Comparison of ENCODE assay signal across 24 cellular contexts in the genomic region with DNA sequence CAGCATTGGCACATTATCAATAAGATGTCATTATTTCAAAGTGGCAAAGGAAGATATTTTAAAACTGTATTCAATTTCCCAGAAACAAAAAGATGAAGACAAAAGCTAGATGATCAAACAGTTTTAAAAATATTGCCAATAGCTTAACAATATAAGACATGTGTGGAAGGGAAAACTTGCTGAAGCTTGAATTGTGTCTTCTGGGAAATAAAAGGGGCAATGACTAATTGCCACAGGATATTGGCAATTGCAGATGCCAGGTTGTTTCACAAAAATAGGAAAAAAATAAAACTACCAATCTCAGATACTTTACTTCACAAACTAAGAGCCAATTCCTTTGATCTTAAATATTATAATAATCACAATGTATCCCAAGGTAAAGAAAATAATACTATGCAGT.
"Had no signal": no experiment of that assay in that cellular context is flagged by ENCODE, and none has a peak within 500 bp of the region (broad histone marks: within the 10 kb centered on the region; RNA-seq: fewer than 3 reads in every experiment).

No MANE protein-coding gene starts in this region.

- H3K4me3 ChIP-seq: esophagus muscularis mucosa, heart left ventricle, lung, neural progenitor cell, spleen, testis, vagina had no signal

- H3K4me2 ChIP-seq: neural progenitor cell had no signal

- H3K4me1 ChIP-seq: esophagus muscularis mucosa, heart left ventricle, neural progenitor cell, spleen, testis, vagina had no signal

- ATAC-seq: activated CD4-positive, alpha-beta T cell treated with anti-CD3 and anti-CD28 coated beads for 36 hours; activated T-cell treated with anti-CD3 and anti-CD28 coated beads, Interleukin-2, amount 50 U/mL, for 4 hours; heart left ventricle; left lobe of liver; naive thymus-derived CD8-positive, alpha-beta T cell; sciatic nerve; T-cell had no signal

- DNase-seq: activated B cell treated with CpG ODN at 0.5 μM for 24 hours; activated CD4-positive, alpha-beta T cell treated with anti-CD3 and anti-CD28 coated beads for 36 hours; activated CD4-positive, alpha-beta T cell treated with anti-CD3 and anti-CD28 coated beads, Interleukin-2, amount 50 U/mL, for 4 hours; activated CD8-positive, alpha-beta memory T cell treated with anti-CD3 and anti-CD28 coated beads, Interleukin-2, amount 50 U/mL, for 48 hours; activated naive CD4-positive, alpha-beta T cell; activated naive CD8-positive, alpha-beta T cell treated with anti-CD3 and anti-CD28 coated beads for 36 hours; activated T-cell treated with anti-CD3 and anti-CD28 coated beads, Interleukin-2, amount 50 U/mL, for 4 hours; cortex of kidney; effector CD8-positive, alpha-beta T cell; heart left ventricle; kidney; naive thymus-derived CD8-positive, alpha-beta T cell; spleen; stimulated activated CD4-positive, alpha-beta T cell treated with anti-CD3 and anti-CD28 coated beads, Interleukin-4, amount 100 ng/mL, for 1 hour; stimulated activated naive CD4-positive, alpha-beta T cell; T-cell; testis had no signal

- H3K36me3 ChIP-seq: esophagus muscularis mucosa, heart left ventricle, neural progenitor cell, spleen, vagina had no signal

- H2AFZ ChIP-seq: neural progenitor cell had no signal

- H3K27me3 ChIP-seq: esophagus muscularis mucosa, heart left ventricle, neural progenitor cell, spleen, testis, vagina had no signal

- FAIRE-seq: kidney, TTC549 had no signal

- H3K27ac ChIP-seq: esophagus muscularis mucosa, heart left ventricle, neural progenitor cell, spleen, testis, vagina had no signal

- H3K9me3 ChIP-seq: esophagus muscularis mucosa, heart left ventricle, testis, vagina had no signal

- H3K9ac ChIP-seq: neural progenitor cell had no signal
